ENCODE assay signal across 28 cellular contexts in genomic region chr11:44006882-44007495, GRCh38. TPM values are rescaled to one million over a fixed set of nuclear protein-coding genes. Genes with fewer than 3 reads are reported as not detected.
DNase-seq lines count a peak whose midpoint lies in the region; FAIRE-seq and TF ChIP-seq lines count a peak whose summit lies in the region.
"Had no signal": no experiment of that assay in that cellular context is flagged by ENCODE, and none has a peak within 500 bp of the region (broad histone marks: within the 10 kb centered on the region; RNA-seq: fewer than 3 reads in every experiment).

No MANE protein-coding gene starts in this region.

- intact Hi-C loops in left ventricle myocardium inferior (cut with micrococcal nuclease) (no loop called here), posterior vena cava (cut with DNase I) (no loop called here)

- no peaks in the 10 kb centered on the region for H3K36me3 ChIP-seq in left ventricle myocardium inferior
- H3K36me3 ChIP-seq: pancreas had no signal

- no peak for FAIRE-seq in HTR-8/SVneo (lab: Jason Lieb, UNC)
- FAIRE-seq: A204.1, GM18507, GM19239, pancreas had no signal

- peak overlapping the region in 4 of 5 experiments; percentile 67 to 98 (median 86) for H3K27ac Mint-ChIP-seq in brain
- H3K27ac Mint-ChIP-seq: activated naive CD4-positive, alpha-beta T cell treated with anti-CD3 and anti-CD28 coated beads, Interleukin-2, amount 50 U/mL, for 72 hours; CD14-positive monocyte; stimulated activated effector memory CD8-positive, alpha-beta T cell treated with anti-CD3 and anti-CD28 coated beads, Interleukin-12 subunit alpha, Interleukin-12 subunit beta, amount 100 ng/mL, for 72 hours; T-cell had no signal

- TF ChIP-seq CTCF in brain (conservative IDR thresholded peaks at IDR 0.05) (no peak), left ventricle myocardium inferior (IDR thresholded peaks at IDR 0.05; ENCODE audit: borderline replicate concordance) (no peak)

- peak overlapping the region; percentile 62 for H3K27ac ChIP-seq in left ventricle myocardium inferior (replicated peaks)
- H3K27ac ChIP-seq: pancreas, VCaP had no signal

- no peaks in the 10 kb centered on the region for H3K36me3 Mint-ChIP-seq in brain
- H3K36me3 Mint-ChIP-seq: activated naive CD4-positive, alpha-beta T cell treated with anti-CD3 and anti-CD28 coated beads, Interleukin-2, amount 50 U/mL, for 72 hours; CD14-positive monocyte; stimulated activated effector memory CD8-positive, alpha-beta T cell treated with anti-CD3 and anti-CD28 coated beads, Interleukin-12 subunit alpha, Interleukin-12 subunit beta, amount 100 ng/mL, for 72 hours; T-cell had no signal

- H3K4me1 ChIP-seq in left ventricle myocardium inferior: no peaks in the 10 kb centered on the region
- H3K4me1 ChIP-seq: pancreas had no signal

- no peaks in the 10 kb centered on the region for H3K9me3 ChIP-seq in left ventricle myocardium inferior (replicated peaks)
- H3K9me3 ChIP-seq: pancreas had no signal

- H3K4me3 ChIP-seq in left ventricle myocardium inferior: no peak overlapping the region
- H3K4me3 ChIP-seq: dorsolateral prefrontal cortex, pancreas had no signal

- H3K9me3 Mint-ChIP-seq in brain: peaks cover 0 to 2% (median 0%) of the 10 kb centered on the region in 5 experiments
- H3K9me3 Mint-ChIP-seq: activated naive CD4-positive, alpha-beta T cell treated with anti-CD3 and anti-CD28 coated beads, Interleukin-2, amount 50 U/mL, for 72 hours; CD14-positive monocyte; stimulated activated effector memory CD8-positive, alpha-beta T cell treated with anti-CD3 and anti-CD28 coated beads, Interleukin-12 subunit alpha, Interleukin-12 subunit beta, amount 100 ng/mL, for 72 hours; T-cell had no signal

- peaks cover 59% of the 10 kb centered on the region for H3K4me1 Mint-ChIP-seq in brain
- H3K4me1 Mint-ChIP-seq: CD14-positive monocyte; stimulated activated effector memory CD8-positive, alpha-beta T cell treated with anti-CD3 and anti-CD28 coated beads, Interleukin-12 subunit alpha, Interleukin-12 subunit beta, amount 100 ng/mL, for 72 hours; T-cell had no signal

- no peaks in the 10 kb centered on the region for H3K27me3 ChIP-seq in left ventricle myocardium inferior (ENCODE audit: low read depth)
- H3K27me3 ChIP-seq: dorsolateral prefrontal cortex, pancreas had no signal

- DNase-seq in AG20443 (ENCODE audit: low spot score): peak; percentile 0
- DNase-seq in left ventricle myocardium inferior: no peak
- DNase-seq in posterior vena cava (ENCODE audit: low spot score): peak; percentile 82
- DNase-seq in HTR-8/SVneo (ENCODE audit: insufficient read length, low spot score): no peak
- DNase-seq in SHP77 (lab: John Stamatoyannopoulos, UW): no peak
- no peak for DNase-seq in DMS153 (lab: John Stamatoyannopoulos, UW)
- no peak for DNase-seq in mucosa of gallbladder (ENCODE audit: low spot score)
- DNase-seq: activated CD4-positive, alpha-beta T cell treated with anti-CD3 and anti-CD28 coated beads, Interleukin-2, amount 50 U/mL, for 48 hours; activated T-cell treated with anti-CD3 and anti-CD28 coated beads, Interleukin-2, amount 50 U/mL, for 48 hours; kidney glomerular epithelial cell; NCI-H1436 treated with DMSO at 0.1 percent for 48 hours; NCI-H345; NK-92 treated with Interleukin-12 subunit alpha and Interleukin-12 subunit beta, amount 100 ng/mL, for 24 hours had no signal

- no peak overlapping the region for H3K4me3 Mint-ChIP-seq in brain
- H3K4me3 Mint-ChIP-seq: CD14-positive monocyte; stimulated activated effector memory CD8-positive, alpha-beta T cell treated with anti-CD3 and anti-CD28 coated beads, Interleukin-12 subunit alpha, Interleukin-12 subunit beta, amount 100 ng/mL, for 72 hours; T-cell had no signal

- H3K27me3 Mint-ChIP-seq in brain: peaks cover 2% of the 10 kb centered on the region

RNA-seq across cellular contexts. Expression of gene ACCSL, which starts 40.8 kb away (rescaled TPM):
- polyA plus RNA-seq in brain (ENCODE audit: insufficient read depth, low read depth, low replicate concordance): not detected
- total RNA-seq in left ventricle myocardium inferior: not detected
- total RNA-seq in posterior vena cava: not detected
- total RNA-seq in mucosa of gallbladder: not detected
- total RNA-seq: esophagus mucosa, HT-29, M059J, pancreas, T-cell, urinary bladder had no signal
- polyA plus RNA-seq: CD14-positive monocyte, pancreas, urinary bladder had no signal

RNA-seq across cellular contexts. Expression of gene ACCS, which starts 59.1 kb away (rescaled TPM):
- polyA plus RNA-seq in brain (ENCODE audit: insufficient read depth, low read depth, low replicate concordance): 1.0 TPM
- total RNA-seq in left ventricle myocardium inferior: 7.9 TPM
- total RNA-seq in posterior vena cava: 10 to 100 TPM; 18.5 to 30.5 TPM
- 28.1 TPM for total RNA-seq in mucosa of gallbladder

Comparison
In these comparisons a context has a peak if more than half of its experiments do, and no peak if none do; other contexts are left out.
1. DNase-seq: peak in AG20443 (single experiment) and posterior vena cava (single experiment); none in left ventricle myocardium inferior (single experiment), HTR-8/SVneo (single experiment), SHP77 (0 of 2), DMS153 (single experiment) and mucosa of gallbladder (single experiment).